Comparison of ENCODE assay signal across 17 cellular contexts in the genomic region with DNA sequence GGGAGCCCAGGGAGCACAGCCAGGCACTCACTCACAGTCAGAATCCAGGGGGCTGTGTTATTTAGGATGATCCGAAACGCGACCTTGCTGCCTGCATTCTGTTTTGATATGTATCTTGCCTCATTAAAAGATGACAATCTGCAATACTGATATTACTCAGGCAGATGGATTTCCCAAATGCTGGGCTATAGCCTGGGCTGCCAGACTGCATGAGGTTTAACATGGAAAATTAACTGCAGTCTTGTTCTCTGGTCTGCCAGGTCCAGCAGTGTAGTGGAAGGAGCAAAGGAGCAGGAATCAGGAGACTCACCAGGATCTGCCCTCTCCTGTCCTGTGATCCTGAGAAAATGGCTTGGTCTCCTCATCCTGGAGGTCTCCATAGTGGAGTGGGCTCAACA.
DNase-seq lines count a peak whose midpoint lies in the region; ATAC-seq and TF ChIP-seq lines count a peak whose summit lies in the region.
"Had no signal": no experiment of that assay in that cellular context is flagged by ENCODE, and none has a peak within 500 bp of the region (broad histone marks: within the 10 kb centered on the region; RNA-seq: fewer than 3 reads in every experiment).

No MANE protein-coding gene starts in this region.

- no peaks in the 10 kb centered on the region for H3K79me2 ChIP-seq in SK-N-SH (ENCODE audit: insufficient read depth)

- CTCF ChIA-PET in activated naive CD4-positive, alpha-beta T cell treated with anti-CD3 and anti-CD28 coated beads for 36 hours (lab: Charles Lee): interaction anchor here (0.9 kb wide), 1 partner anchor 35 kb away, joined by 3 read pairs; no protein-coding TSS in a partner anchor
- CTCF ChIA-PET in SK-N-SH (lab: Yijun Ruan, JAX): interaction anchor here (0.6 to 10.8 kb wide), 54 partner anchors 8 to 496 kb away, joined by 3 to 149 read pairs (median 6); no protein-coding TSS in a partner anchor

- H3K4me3 ChIP-seq in SK-N-SH (ENCODE audit: low read depth in 2 of 2, low read length in 1 of 2): no peak overlapping the region
- H3K4me3 ChIP-seq in dorsolateral prefrontal cortex: no peak overlapping the region
- H3K4me3 ChIP-seq: A549, BLaER1 had no signal

- TF ChIP-seq CTCF in SK-N-SH (IDR thresholded peaks at IDR 0.05): no peak
- TF ChIP-seq CTCF in dorsolateral prefrontal cortex (IDR thresholded peaks at IDR 0.05 in 54 of 56, conservative IDR thresholded peaks at IDR 0.05 in 2 of 56; ENCODE audit: low read depth in 1 of 56, partially characterized antibody in 56 of 56): no peak

- peaks cover 0 to 40% of the 10 kb centered on the region in 2 experiments; a peak in 2 of 4 replicates for H3K4me1 ChIP-seq in SK-N-SH (ENCODE audit: control insufficient read depth in 1 of 2, insufficient read depth in 2 of 2, low read depth in 1 of 2, low read length in 1 of 2)
- H3K4me1 ChIP-seq: A549, BLaER1 had no signal

- no peak for ATAC-seq in natural killer cell treated with Interleukin-12 subunit alpha and Interleukin-12 subunit beta and Interleukin-15 and Interleukin-18, amount 100 ng/mL, for 72 hours
- ATAC-seq in GM21447 (IDR thresholded peaks at IDR 0.05; ENCODE audit: unreplicated experiment): no peak

- H3K4me3 Mint-ChIP-seq in activated naive CD4-positive, alpha-beta T cell treated with anti-CD3 and anti-CD28 coated beads, Interleukin-2, amount 50 U/mL, for 24 hours: no peak overlapping the region
- no peak overlapping the region for H3K4me3 Mint-ChIP-seq in activated naive CD4-positive, alpha-beta T cell treated with anti-CD3 and anti-CD28 coated beads for 36 hours
- H3K4me3 Mint-ChIP-seq in natural killer cell treated with Interleukin-12 subunit alpha and Interleukin-12 subunit beta and Interleukin-15 and Interleukin-18, amount 100 ng/mL, for 72 hours: no peak overlapping the region
- H3K4me3 Mint-ChIP-seq: CD14-positive monocyte; CD4-positive, alpha-beta memory T cell; HFFc6; IgD-negative memory B cell had no signal

- intact Hi-C loops in activated naive CD4-positive, alpha-beta T cell treated with anti-CD3 and anti-CD28 coated beads for 36 hours (cut with micrococcal nuclease): no loop called here
- intact Hi-C loops in dorsolateral prefrontal cortex (cut with DNase I): loop anchor here (2.0 to 10.0 kb wide), 5 partner anchors 37 to 240 kb away; no protein-coding TSS in a partner anchor

- H3K36me3 Mint-ChIP-seq in activated naive CD4-positive, alpha-beta T cell treated with anti-CD3 and anti-CD28 coated beads, Interleukin-2, amount 50 U/mL, for 24 hours: no peaks in the 10 kb centered on the region
- H3K36me3 Mint-ChIP-seq in activated naive CD4-positive, alpha-beta T cell treated with anti-CD3 and anti-CD28 coated beads for 36 hours (ENCODE audit: low read depth): no peaks in the 10 kb centered on the region
- H3K36me3 Mint-ChIP-seq in natural killer cell treated with Interleukin-12 subunit alpha and Interleukin-12 subunit beta and Interleukin-15 and Interleukin-18, amount 100 ng/mL, for 72 hours: no peaks in the 10 kb centered on the region
- H3K36me3 Mint-ChIP-seq: CD14-positive monocyte; CD4-positive, alpha-beta memory T cell; IgD-negative memory B cell had no signal

- peak overlapping the region; percentile 52 for H3K27ac Mint-ChIP-seq in activated naive CD4-positive, alpha-beta T cell treated with anti-CD3 and anti-CD28 coated beads, Interleukin-2, amount 50 U/mL, for 24 hours
- H3K27ac Mint-ChIP-seq in activated naive CD4-positive, alpha-beta T cell treated with anti-CD3 and anti-CD28 coated beads for 36 hours: no peak overlapping the region
- H3K27ac Mint-ChIP-seq in natural killer cell treated with Interleukin-12 subunit alpha and Interleukin-12 subunit beta and Interleukin-15 and Interleukin-18, amount 100 ng/mL, for 72 hours: no peak overlapping the region
- H3K27ac Mint-ChIP-seq: CD14-positive monocyte; CD4-positive, alpha-beta memory T cell; HFFc6; IgD-negative memory B cell had no signal

- peak overlapping the region in 1 of 2 experiments; percentile 75; a peak in 2 of 4 replicates for H3K27ac ChIP-seq in SK-N-SH (ENCODE audit: low read depth in 2 of 2, low read length in 1 of 2)
- peak overlapping the region in 52 of 59 donors; percentile 3 to 95 (median 77) for H3K27ac ChIP-seq in dorsolateral prefrontal cortex
- H3K27ac ChIP-seq: 22Rv1, A549, BLaER1 had no signal

- H3K27me3 ChIP-seq in SK-N-SH (ENCODE audit: insufficient read depth) (no peaks in the 10 kb centered on the region), dorsolateral prefrontal cortex (no peaks in the 10 kb centered on the region)
- H3K27me3 ChIP-seq: BLaER1 had no signal

- peaks cover 7% of the 10 kb centered on the region for H3K27me3 Mint-ChIP-seq in activated naive CD4-positive, alpha-beta T cell treated with anti-CD3 and anti-CD28 coated beads, Interleukin-2, amount 50 U/mL, for 24 hours
- peaks cover 17% of the 10 kb centered on the region for H3K27me3 Mint-ChIP-seq in activated naive CD4-positive, alpha-beta T cell treated with anti-CD3 and anti-CD28 coated beads for 36 hours (ENCODE audit: low read depth)
- peaks cover 0 to 5% of the 10 kb centered on the region in 2 donors for H3K27me3 Mint-ChIP-seq in natural killer cell treated with Interleukin-12 subunit alpha and Interleukin-12 subunit beta and Interleukin-15 and Interleukin-18, amount 100 ng/mL, for 72 hours

- no peaks in the 10 kb centered on the region for H3K9me2 ChIP-seq in SK-N-SH

- H3K4me1 Mint-ChIP-seq in activated naive CD4-positive, alpha-beta T cell treated with anti-CD3 and anti-CD28 coated beads, Interleukin-2, amount 50 U/mL, for 24 hours: no peaks in the 10 kb centered on the region
- no peaks in the 10 kb centered on the region for H3K4me1 Mint-ChIP-seq in activated naive CD4-positive, alpha-beta T cell treated with anti-CD3 and anti-CD28 coated beads for 36 hours (ENCODE audit: low read depth)
- no peaks in the 10 kb centered on the region for H3K4me1 Mint-ChIP-seq in natural killer cell treated with Interleukin-12 subunit alpha and Interleukin-12 subunit beta and Interleukin-15 and Interleukin-18, amount 100 ng/mL, for 72 hours (ENCODE audit: low read depth in 2 of 2)
- H3K4me1 Mint-ChIP-seq: CD14-positive monocyte; CD4-positive, alpha-beta memory T cell had no signal

- 4% methylated on average over 3 of the region's 3 CpGs for WGBS in SK-N-SH (ENCODE audit: low lambda C conversion rate)

- no peaks in the 10 kb centered on the region for H3F3A ChIP-seq in SK-N-SH (replicated peaks; ENCODE audit: insufficient read depth)

- no peaks in the 10 kb centered on the region for H4K20me1 ChIP-seq in SK-N-SH (ENCODE audit: insufficient read depth)
- H4K20me1 ChIP-seq: BLaER1 had no signal

- no peak overlapping the region for H3K4me2 ChIP-seq in SK-N-SH
- H3K4me2 ChIP-seq: A549, BLaER1 had no signal

- no peak for DNase-seq in activated naive CD4-positive, alpha-beta T cell treated with anti-CD3 and anti-CD28 coated beads for 36 hours
- DNase-seq in SK-N-SH (peak; percentile 75), dorsolateral prefrontal cortex (no peak), NCI-H128 (lab: John Stamatoyannopoulos, UW; ENCODE audit: unreplicated experiment) (no peak), DMS153 (lab: John Stamatoyannopoulos, UW) (no peak)
- DNase-seq in natural killer cell treated with Interleukin-12 subunit alpha and Interleukin-12 subunit beta and Interleukin-15 and Interleukin-18, amount 100 ng/mL, for 72 hours (ENCODE audit: low spot score): no peak
- DNase-seq: CD4-positive, alpha-beta memory T cell; GDM1; GOT3; HFFc6 had no signal

- no peak overlapping the region for H2AFZ ChIP-seq in SK-N-SH (ENCODE audit: low read depth)

- no peaks in the 10 kb centered on the region for H3K36me3 ChIP-seq in SK-N-SH (replicated peaks in 1 of 2; ENCODE audit: control insufficient read depth in 1 of 2, insufficient read depth in 2 of 2, low read length in 1 of 2)
- H3K36me3 ChIP-seq: BLaER1 had no signal

- POLR2A ChIA-PET in SK-N-SH (lab: Yijun Ruan, JAX): no interaction called here

- H3K9me3 ChIP-seq in SK-N-SH: peaks cover 3% of the 10 kb centered on the region; the same call in 1 of the 2 replicates
- H3K9me3 ChIP-seq: A549, BLaER1 had no signal

- TF ChIP-seq RAD21 in SK-N-SH (IDR thresholded peaks at IDR 0.05; ENCODE audit: low read length): peak; percentile 42

- TF ChIP-seq EP300 in SK-N-SH (IDR thresholded peaks at IDR 0.05; ENCODE audit: borderline replicate concordance in 1 of 2, low read depth in 1 of 2, low read length in 1 of 2): peak in 1 of 2 experiments; percentile 92; a peak in 2 of 4 replicates

- no peaks in the 10 kb centered on the region for H3K9me3 Mint-ChIP-seq in activated naive CD4-positive, alpha-beta T cell treated with anti-CD3 and anti-CD28 coated beads, Interleukin-2, amount 50 U/mL, for 24 hours
- H3K9me3 Mint-ChIP-seq in activated naive CD4-positive, alpha-beta T cell treated with anti-CD3 and anti-CD28 coated beads for 36 hours: no peaks in the 10 kb centered on the region
- H3K9me3 Mint-ChIP-seq in natural killer cell treated with Interleukin-12 subunit alpha and Interleukin-12 subunit beta and Interleukin-15 and Interleukin-18, amount 100 ng/mL, for 72 hours: no peaks in the 10 kb centered on the region

- no peak overlapping the region for H3K9ac ChIP-seq in SK-N-SH
- H3K9ac ChIP-seq: BLaER1 had no signal

TF ChIP-seq in SK-N-SH, 30 proteins besides CTCF, POLR2A, EP300 and RAD21 (continues in another document):
- TF ChIP-seq GATA2 (CRISPR knock-in tag; IDR thresholded peaks at IDR 0.05) (peak; percentile 99), MXI1 (IDR thresholded peaks at IDR 0.05; ENCODE audit: low read depth, low read length) (peak; percentile 69), FOXJ3 (CRISPR knock-in tag; IDR thresholded peaks at IDR 0.05) (peak; percentile 93), TCF12 (IDR thresholded peaks at IDR 0.05) (0 out of 2 replicates have a peak, but pooled peaks have one; percentile 17), SMC3 (IDR thresholded peaks at IDR 0.05; ENCODE audit: low read depth, low read length) (no peak), TEAD4 (IDR thresholded peaks at IDR 0.05; ENCODE audit: borderline replicate concordance, insufficient read depth) (no peak), RCOR1 (IDR thresholded peaks at IDR 0.05; ENCODE audit: low read length) (peak; percentile 98)
- TF ChIP-seq, protein P1, sequence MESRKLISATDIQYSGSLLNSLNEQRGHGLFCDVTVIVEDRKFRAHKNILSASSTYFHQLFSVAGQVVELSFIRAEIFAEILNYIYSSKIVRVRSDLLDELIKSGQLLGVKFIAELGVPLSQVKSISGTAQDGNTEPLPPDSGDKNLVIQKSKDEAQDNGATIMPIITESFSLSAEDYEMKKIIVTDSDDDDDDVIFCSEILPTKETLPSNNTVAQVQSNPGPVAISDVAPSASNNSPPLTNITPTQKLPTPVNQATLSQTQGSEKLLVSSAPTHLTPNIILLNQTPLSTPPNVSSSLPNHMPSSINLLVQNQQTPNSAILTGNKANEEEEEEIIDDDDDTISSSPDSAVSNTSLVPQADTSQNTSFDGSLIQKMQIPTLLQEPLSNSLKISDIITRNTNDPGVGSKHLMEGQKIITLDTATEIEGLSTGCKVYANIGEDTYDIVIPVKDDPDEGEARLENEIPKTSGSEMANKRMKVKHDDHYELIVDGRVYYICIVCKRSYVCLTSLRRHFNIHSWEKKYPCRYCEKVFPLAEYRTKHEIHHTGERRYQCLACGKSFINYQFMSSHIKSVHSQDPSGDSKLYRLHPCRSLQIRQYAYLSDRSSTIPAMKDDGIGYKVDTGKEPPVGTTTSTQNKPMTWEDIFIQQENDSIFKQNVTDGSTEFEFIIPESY (IDR thresholded peaks at IDR 0.05; ENCODE audit: borderline replicate concordance, low read depth): no peak
